Comparison of ENCODE assay signal across 8 cellular contexts in the genomic region with DNA sequence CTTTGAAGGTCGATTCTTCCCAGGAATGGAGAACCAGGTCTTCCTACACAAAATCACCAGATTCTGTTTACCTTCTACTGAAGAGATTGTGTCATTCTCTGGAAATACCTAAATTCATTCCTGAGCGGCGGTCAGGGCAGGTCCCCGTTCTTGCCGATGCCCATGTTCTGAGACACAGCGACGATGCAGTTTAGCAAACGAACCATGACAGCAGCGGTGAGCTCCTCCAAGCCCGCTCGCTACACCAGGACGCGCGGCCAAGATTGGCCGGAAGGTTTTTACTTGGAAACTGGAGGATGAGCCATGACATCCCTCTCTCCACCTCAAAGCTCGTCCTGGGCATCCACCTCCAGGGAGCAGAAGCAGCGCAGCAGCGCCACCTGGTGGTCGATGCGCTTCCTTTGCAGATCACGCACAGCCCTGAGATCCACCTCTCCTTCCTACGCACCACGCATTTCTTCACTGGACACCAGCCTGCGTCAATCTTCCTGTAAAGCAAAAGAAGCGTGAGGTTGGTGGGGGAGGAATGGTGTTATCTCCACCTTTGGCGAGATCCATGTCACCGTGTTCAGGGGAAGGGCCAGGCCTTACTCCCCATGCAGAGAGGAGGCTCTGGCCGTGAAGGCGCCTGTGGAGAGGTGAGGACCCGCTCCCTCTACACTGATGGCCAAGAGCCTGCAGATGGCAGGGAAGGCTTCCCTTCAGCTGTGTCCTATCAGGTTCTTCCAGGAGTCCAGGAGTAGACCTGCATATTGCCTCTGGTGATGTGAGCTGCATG. TPM values are rescaled to one million over a fixed set of nuclear protein-coding genes. Genes with fewer than 3 reads are reported as not detected.
DNase-seq lines count a peak whose midpoint lies in the region; ATAC-seq and TF ChIP-seq lines count a peak whose summit lies in the region.

No MANE protein-coding gene starts in this region.

- peaks cover 0 to 7% (median 4%) of the 10 kb centered on the region in 3 donors for H3K27me3 ChIP-seq in gastrocnemius medialis

- in situ Hi-C loops in gastrocnemius medialis (cut with MboI; ENCODE audit: low sequenced_read_pairs in 4 of 4) = loop anchor here (5.0 to 10.0 kb wide), 3 partner anchors 170 to 230 kb away; partner anchors contain the start of gene PSORS1C2 (in 2 of the 4)

- ATAC-seq in gastrocnemius medialis (peak; percentile 98 to 99), GM18519 (IDR thresholded peaks at IDR 0.05; ENCODE audit: low FRiP score, unreplicated experiment) (no peak)

- peak; percentile 81 to 94 (median 94) for TF ChIP-seq CTCF in gastrocnemius medialis (IDR thresholded peaks at IDR 0.05 in 4 of 5, conservative IDR thresholded peaks at IDR 0.05 in 1 of 5)

- CTCF ChIA-PET in HEK293T (lab: Yijun Ruan, JAX) = interaction anchor here (0.6 to 1.2 kb wide), 16 partner anchors 9 to 738 kb away, joined by 3 to 20 read pairs (median 4); no protein-coding TSS in a partner anchor

- no peak overlapping the region for H3K27ac ChIP-seq in gastrocnemius medialis

- TF ChIP-seq POLR2A in gastrocnemius medialis (IDR thresholded peaks at IDR 0.05) = no peak

- POLR2A ChIA-PET in HEK293T (lab: Yijun Ruan, JAX) = interaction anchor here (0.6 to 1.4 kb wide), 5 partner anchors 56 to 208 kb away, joined by 3 to 12 read pairs (median 4); partner anchors contain the start of gene TCF19

- peaks cover 0 to 2% (median 0%) of the 10 kb centered on the region in 3 donors for H3K9me3 ChIP-seq in gastrocnemius medialis

- H3K4me3 ChIP-seq in gastrocnemius medialis = peak overlapping the region in 3 of 4 donors; percentile 35 to 49 (median 37)

- no peaks in the 10 kb centered on the region for H3K4me1 ChIP-seq in gastrocnemius medialis

- no peaks in the 10 kb centered on the region for H3K36me3 ChIP-seq in gastrocnemius medialis

- intact Hi-C loops in gastrocnemius medialis (cut with DNase I; ENCODE audit: low total_unique reads) = loop anchor here (1.0 kb wide), 2 partner anchors 170 to 230 kb away; no protein-coding TSS in a partner anchor

- peak; percentile 96 for DNase-seq in Daoy (ENCODE audit: low read depth)
- DNase-seq in HEK293T (ENCODE audit: extremely low spot score) = peak; percentile 90
- peak; percentile 70 for DNase-seq in NCI-H146 treated with DMSO at 0.1 percent for 48 hours (lab: John Stamatoyannopoulos, UW; ENCODE audit: unreplicated experiment)
- peak; percentile 80 for DNase-seq in T1000 (lab: John Stamatoyannopoulos, UW)
- peak; percentile 94 for DNase-seq in astrocyte of the hippocampus (ENCODE audit: low read depth, low spot score)
- DNase-seq in iPS DF 19.7 (ENCODE audit: low read depth, low spot score) = peak; percentile 85
- peak; percentile 48 to 74 for DNase-seq in gastrocnemius medialis

TF ChIP-seq in HEK293T, 16 proteins besides CTCF, POLR2A, EP300 and RAD21:
- TF ChIP-seq PKNOX1 (IDR thresholded peaks at IDR 0.05) = peak; percentile 74
- 0 out of 2 replicates have a peak, but pooled peaks have one; percentile 33 for TF ChIP-seq HDGF (IDR thresholded peaks at IDR 0.05; ENCODE audit: borderline replicate concordance)
- TF ChIP-seq CTBP1 (IDR thresholded peaks at IDR 0.05; ENCODE audit: borderline replicate concordance) = no peak
TF ChIP-seq in HEK293T: peak in this region for 2.

RNA-seq across cellular contexts. Expression of gene HLA-B, which starts 9.9 kb away (rescaled TPM):
- 415 and 797 TPM in 2 replicates for total RNA-seq in Daoy (2014; rRNA removed; shearing (Covaris generic))
- 100 to 1,000 TPM; 182 to 300 (median 192) TPM for total RNA-seq in gastrocnemius medialis

RNA-seq across cellular contexts. Expression of gene MICA, which starts 36.5 kb away (rescaled TPM):
- total RNA-seq in Daoy (2014; rRNA removed; shearing (Covaris generic)) = 34.9 and 44.1 TPM in 2 replicates
- total RNA-seq in gastrocnemius medialis = 1 to 10 TPM in 3 of 4 donors, under 1 TPM in 1; 0.17 to 7.8 (median 5.0) TPM
